22 cellular contexts compared by ENCODE assay signal in genomic region chr1:178580876-178581275, GRCh38.
A peak's percentile ranks its signal among the peaks of the same experiment; 100 is the strongest.
DNase-seq lines count a peak whose midpoint lies in the region; ATAC-seq, FAIRE-seq and TF ChIP-seq lines count a peak whose summit lies in the region.
"Had no signal": no experiment of that assay in that cellular context is flagged by ENCODE, and none has a peak within 500 bp of the region (broad histone marks: within the 10 kb centered on the region; RNA-seq: fewer than 3 reads in every experiment).

No MANE protein-coding gene starts in this region.

- no peak for FAIRE-seq in K562 (lab: Jason Lieb, UNC)
- FAIRE-seq: colon had no signal

- no peak overlapping the region for H3K4me3 ChIP-seq in K562
- H3K4me3 ChIP-seq: adrenal gland, esophagus muscularis mucosa, GM23248 had no signal

- no peaks in the 10 kb centered on the region for H3K9me3 ChIP-seq in K562 (replicated peaks; ENCODE audit: control insufficient read depth, insufficient read depth, low read depth, low read length)
- H3K9me3 ChIP-seq: adrenal gland, esophagus muscularis mucosa had no signal

- no peaks in the 10 kb centered on the region for H3K79me2 ChIP-seq in K562 (ENCODE audit: control insufficient read depth, insufficient read depth, low read length)

- TF ChIP-seq CTCF in K562 (IDR thresholded peaks at IDR 0.05 in 2 of 3, conservative IDR thresholded peaks at IDR 0.05 in 1 of 3; ENCODE audit: insufficient read depth in 2 of 3, low read depth in 1 of 3, low read length in 3 of 3), result no peak

- no peak for TF ChIP-seq POLR2A in K562 (conservative IDR thresholded peaks at IDR 0.05)

- POLR2A ChIA-PET in K562 (lab: Yijun Ruan, JAX), result interaction anchor here (0.8 kb wide), 2 partner anchors 31 to 53 kb away, joined by 3 read pairs; no protein-coding TSS in a partner anchor

- CTCF ChIA-PET in K562 (lab: Yijun Ruan, JAX; ENCODE audit: low intra/inter-chr PET ratio), result no interaction called here

- 0 out of 2 replicates have a peak, but pooled peaks cover 4% of the 10 kb centered on the region for H4K20me1 ChIP-seq in K562 (replicated peaks; ENCODE audit: control insufficient read depth, insufficient read depth, low read length)

- TF ChIP-seq EP300 in K562 (IDR thresholded peaks at IDR 0.05; ENCODE audit: low read length), result no peak

- H3K4me3 Mint-ChIP-seq in activated naive CD8-positive, alpha-beta T cell treated with anti-CD3 and anti-CD28 coated beads for 36 hours, result no peak overlapping the region
- no peak overlapping the region for H3K4me3 Mint-ChIP-seq in activated naive CD8-positive, alpha-beta T cell treated with anti-CD3 and anti-CD28 coated beads, Interleukin-2, amount 50 U/mL, for 24 hours
- H3K4me3 Mint-ChIP-seq: effector memory CD8-positive, alpha-beta T cell; natural killer cell; stimulated activated naive CD8-positive, alpha-beta T cell treated with anti-CD3 and anti-CD28 coated beads, Interleukin-15, amount 100 ng/mL, for 72 hours had no signal

- peak overlapping the region; percentile 59 for H3K27ac Mint-ChIP-seq in activated naive CD8-positive, alpha-beta T cell treated with anti-CD3 and anti-CD28 coated beads for 36 hours
- H3K27ac Mint-ChIP-seq in activated naive CD8-positive, alpha-beta T cell treated with anti-CD3 and anti-CD28 coated beads, Interleukin-2, amount 50 U/mL, for 24 hours, result no peak overlapping the region
- H3K27ac Mint-ChIP-seq: effector memory CD8-positive, alpha-beta T cell; natural killer cell had no signal

- BruUV-seq in K562 (replicated peaks; lab: Mats Ljungman, UMichigan), result no TSS peak

- H3K36me3 Mint-ChIP-seq in activated naive CD8-positive, alpha-beta T cell treated with anti-CD3 and anti-CD28 coated beads for 36 hours, result no peaks in the 10 kb centered on the region
- H3K36me3 Mint-ChIP-seq in activated naive CD8-positive, alpha-beta T cell treated with anti-CD3 and anti-CD28 coated beads, Interleukin-2, amount 50 U/mL, for 24 hours (ENCODE audit: low read depth), result no peaks in the 10 kb centered on the region
- H3K36me3 Mint-ChIP-seq: natural killer cell had no signal

- no peaks in the 10 kb centered on the region for H3K9me1 ChIP-seq in K562 (ENCODE audit: control insufficient read depth, insufficient read depth, low read length)

- in situ Hi-C loops in K562 (cut with MboI), result no loop called here

- intact Hi-C loops in K562 (cut with micrococcal nuclease), result no loop called here

- no peaks in the 10 kb centered on the region for H3K4me1 Mint-ChIP-seq in activated naive CD8-positive, alpha-beta T cell treated with anti-CD3 and anti-CD28 coated beads for 36 hours
- H3K4me1 Mint-ChIP-seq in activated naive CD8-positive, alpha-beta T cell treated with anti-CD3 and anti-CD28 coated beads, Interleukin-2, amount 50 U/mL, for 24 hours, result peaks cover 11% of the 10 kb centered on the region
- H3K4me1 Mint-ChIP-seq: natural killer cell; stimulated activated naive CD8-positive, alpha-beta T cell treated with anti-CD3 and anti-CD28 coated beads, Interleukin-15, amount 100 ng/mL, for 72 hours had no signal

- no peak overlapping the region for H3K4me2 ChIP-seq in K562 (ENCODE audit: insufficient read depth, low read length)

- H3K27ac ChIP-seq in K562 (ENCODE audit: extremely low read depth, low read depth, low read length), result no peak overlapping the region
- H3K27ac ChIP-seq: 22Rv1, adrenal gland, esophagus muscularis mucosa, GM23248 had no signal

- peaks cover 2 to 4% of the 10 kb centered on the region in 2 experiments; a peak in 1 of 5 replicates for H3K27me3 ChIP-seq in K562 (ENCODE audit: control insufficient read depth in 2 of 2, insufficient read depth in 2 of 2, low read length in 2 of 2)
- H3K27me3 ChIP-seq: adrenal gland, esophagus muscularis mucosa had no signal

- WGBS in K562 (ENCODE audit: insufficient coverage, low coverage, missing lambda C conversion rate), result 0% methylated on average over 5 of the region's 5 CpGs

- H3K27me3 Mint-ChIP-seq in activated naive CD8-positive, alpha-beta T cell treated with anti-CD3 and anti-CD28 coated beads for 36 hours, result no peaks in the 10 kb centered on the region
- no peaks in the 10 kb centered on the region for H3K27me3 Mint-ChIP-seq in activated naive CD8-positive, alpha-beta T cell treated with anti-CD3 and anti-CD28 coated beads, Interleukin-2, amount 50 U/mL, for 24 hours

- no peak for TF ChIP-seq RAD21 in K562 (CRISPR knock-in tag; conservative IDR thresholded peaks at IDR 0.05 in 1 of 2, IDR thresholded peaks at IDR 0.05 in 1 of 2)

- H2AFZ ChIP-seq in K562 (ENCODE audit: low read depth, low read length), result no peak overlapping the region
- H2AFZ ChIP-seq: GM23248 had no signal

- DNase-seq in activated naive CD8-positive, alpha-beta T cell treated with anti-CD3 and anti-CD28 coated beads for 36 hours, result no peak
- DNase-seq in activated naive CD8-positive, alpha-beta T cell treated with anti-CD3 and anti-CD28 coated beads, Interleukin-2, amount 50 U/mL, for 24 hours, result no peak
- DNase-seq in K562 (ENCODE audit: extremely low read depth in 1 of 4, low spot score in 3 of 4), result no peak
- no peak for DNase-seq in NCI-H2107 (lab: John Stamatoyannopoulos, UW)
- no peak for DNase-seq in hepatic stellate cell (ENCODE audit: low spot score)
- no peak for DNase-seq in iPS-NIHi7 (ENCODE audit: extremely low spot score)
- DNase-seq: activated CD4-positive, alpha-beta T cell treated with anti-CD3 and anti-CD28 coated beads, Interleukin-2, amount 50 U/mL, for 4 hours; activated effector memory CD4-positive, alpha-beta T cell treated with anti-CD3 and anti-CD28 coated beads, Interleukin-2, amount 50 U/mL, for 16 hours; adrenal gland; effector memory CD8-positive, alpha-beta T cell; GM23248; natural killer cell; OCI-M1; SHP77; stimulated activated CD4-positive, alpha-beta T cell treated with anti-CD3 and anti-CD28 coated beads, Interleukin-2, amount 100 ng/mL, for 24 hours; stimulated activated naive CD8-positive, alpha-beta T cell treated with anti-CD3 and anti-CD28 coated beads, Interleukin-15, amount 100 ng/mL, for 72 hours; trophoblast cell had no signal

- no peak for ATAC-seq in activated naive CD8-positive, alpha-beta T cell treated with anti-CD3 and anti-CD28 coated beads, Interleukin-2, amount 50 U/mL, for 24 hours
- ATAC-seq in HG03354 (IDR thresholded peaks at IDR 0.05; ENCODE audit: poor library complexity, severe bottlenecking, unreplicated experiment), result peak; percentile 1
- no peak for ATAC-seq in K562
- no peak for ATAC-seq in HG02938 (IDR thresholded peaks at IDR 0.05; ENCODE audit: unreplicated experiment)
- ATAC-seq: natural killer cell had no signal

- no peaks in the 10 kb centered on the region for H3K4me1 ChIP-seq in K562 (replicated peaks in 1 of 2; ENCODE audit: control insufficient read depth in 2 of 2, insufficient read depth in 2 of 2, low read length in 2 of 2)
- H3K4me1 ChIP-seq: adrenal gland had no signal

- no peaks in the 10 kb centered on the region for H3K36me3 ChIP-seq in K562 (ENCODE audit: control insufficient read depth, insufficient read depth, low read length)
- H3K36me3 ChIP-seq: adrenal gland, esophagus muscularis mucosa had no signal

- H3K9me3 Mint-ChIP-seq in activated naive CD8-positive, alpha-beta T cell treated with anti-CD3 and anti-CD28 coated beads for 36 hours, result no peaks in the 10 kb centered on the region
- H3K9me3 Mint-ChIP-seq in activated naive CD8-positive, alpha-beta T cell treated with anti-CD3 and anti-CD28 coated beads, Interleukin-2, amount 50 U/mL, for 24 hours, result no peaks in the 10 kb centered on the region
- H3K9me3 Mint-ChIP-seq: effector memory CD8-positive, alpha-beta T cell; natural killer cell; stimulated activated naive CD8-positive, alpha-beta T cell treated with anti-CD3 and anti-CD28 coated beads, Interleukin-15, amount 100 ng/mL, for 72 hours had no signal

- no peak overlapping the region for H3K9ac ChIP-seq in K562 (ENCODE audit: insufficient read depth in 1 of 2, low read depth in 2 of 2, low read length in 2 of 2)
- H3K9ac ChIP-seq: GM23248 had no signal

TF ChIP-seq in K562, 482 proteins besides CTCF, POLR2A, EP300 and RAD21:
- TF ChIP-seq ARID1B (IDR thresholded peaks at IDR 0.05) (no peak), NFIC (IDR thresholded peaks at IDR 0.05) (peak; percentile 79), NFIX (CRISPR knock-in tag; IDR thresholded peaks at IDR 0.05; ENCODE audit: low read depth) (peak; percentile 23; the same call in 1 of the 2 replicates), SAFB2 (IDR thresholded peaks at IDR 0.05; ENCODE audit: borderline replicate concordance, low read depth, low read length, severe bottlenecking) (no peak)
